28 cellular contexts compared by ENCODE assay signal in genomic region chr15:54960266-54960665, GRCh38.
"Had no signal": no experiment of that assay in that cellular context is flagged by ENCODE, and none has a peak within 500 bp of the region (broad histone marks: within the 10 kb centered on the region; RNA-seq: fewer than 3 reads in every experiment).

No MANE protein-coding gene starts in this region.

- H3K27me3 ChIP-seq: adrenal gland had no signal

- H3K4me3 ChIP-seq: adrenal gland had no signal

- H3K9me3 ChIP-seq: adrenal gland had no signal

- ATAC-seq: activated naive CD4-positive, alpha-beta T cell treated with anti-CD3 and anti-CD28 coated beads, Interleukin-2, amount 50 U/mL, for 72 hours; activated T-cell treated with anti-CD3 and anti-CD28 coated beads, Interleukin-2, amount 50 U/mL, for 4 hours had no signal

- H3K27ac ChIP-seq: adrenal gland, VCaP had no signal

- H3K36me3 ChIP-seq: adrenal gland had no signal

- H3K4me1 ChIP-seq: adrenal gland had no signal

- DNase-seq: activated B cell treated with CpG ODN at 0.5 μM for 24 hours; activated CD4-positive, alpha-beta memory T cell treated with anti-CD3 and anti-CD28 coated beads for 36 hours; activated CD4-positive, alpha-beta T cell treated with anti-CD3 and anti-CD28 coated beads for 4 hours; activated CD4-positive, alpha-beta T cell treated with anti-CD3 and anti-CD28 coated beads, Interleukin-2, amount 50 U/mL, for 1 hour; activated CD4-positive, CD25-positive, alpha-beta regulatory T cell treated with anti-CD3 and anti-CD28 coated beads, Interleukin-2, amount 50 U/mL, for 72 hours; activated CD8-positive, alpha-beta memory T cell treated with anti-CD3 and anti-CD28 coated beads, Interleukin-2, amount 50 U/mL, for 4 hours; activated gamma-delta T cell treated with Interleukin-2 at 50 U/mL for 16 hours; activated naive CD4-positive, alpha-beta T cell treated with anti-CD3 and anti-CD28 coated beads for 36 hours; activated T-cell treated with anti-CD3 and anti-CD28 coated beads for 4 hours; activated T-cell treated with anti-CD3 and anti-CD28 coated beads, Interleukin-2, amount 50 U/mL, for 4 hours; adrenal gland; KG1; MM.1S; NCI-H1092; NCI-H1436 treated with DMSO at 0.1 percent for 48 hours; NCI-H1694 treated with DMSO at 0.1 percent for 48 hours; NCI-H2029; NCI-H345; NCI-H524 treated with DMSO at 0.1 percent for 48 hours; NK-92 treated with Interleukin-12 subunit alpha and Interleukin-12 subunit beta, amount 100 ng/mL, for 24 hours; OCI-M1; Right ventricle myocardium superior; SW 1271; T-helper 1 cell; T-helper 2 cell; T-helper 9 cell had no signal
